Comparison of ENCODE assay signal across 8 cellular contexts in the genomic region with DNA sequence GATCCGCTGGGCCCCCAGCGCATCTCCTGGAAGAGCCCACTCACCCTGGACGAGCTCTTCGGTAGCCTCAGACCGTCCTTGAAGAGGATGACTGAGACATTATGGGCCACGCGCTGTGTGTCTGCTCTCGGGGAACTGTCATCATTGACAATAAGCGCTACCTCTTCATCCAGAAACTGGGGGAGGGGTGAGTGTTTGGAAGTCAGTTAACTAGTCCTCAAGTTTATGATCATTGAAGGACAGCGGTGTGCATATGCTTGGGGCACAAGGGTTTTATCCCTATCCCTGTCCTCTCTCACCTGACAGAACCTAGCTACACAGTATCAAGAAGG. TPM values are rescaled to one million over a fixed set of nuclear protein-coding genes. Genes with fewer than 3 reads are reported as not detected.
DNase-seq lines count a peak whose midpoint lies in the region; ATAC-seq and TF ChIP-seq lines count a peak whose summit lies in the region.

No MANE protein-coding gene starts in this region.

- peaks cover 61% of the 10 kb centered on the region for H3K4me1 Mint-ChIP-seq in activated T-cell treated with anti-CD3 and anti-CD28 coated beads, Interleukin-2, amount 50 U/mL, for 24 hours (ENCODE audit: low read depth)

- intact Hi-C loops in left lung (cut with DNase I): no loop called here

- H3K4me1 ChIP-seq in left lung (peaks cover 36 to 63% of the 10 kb centered on the region in 2 donors), thoracic aorta (ENCODE audit: control insufficient read depth in 1 of 2, low read depth in 2 of 2) (peaks cover 36 to 59% of the 10 kb centered on the region in 2 donors)

- no peak for TF ChIP-seq CTCF in left lung (IDR thresholded peaks at IDR 0.05)
- TF ChIP-seq CTCF in thoracic aorta (IDR thresholded peaks at IDR 0.05): no peak

- H3K4me3 ChIP-seq in left lung (peak overlapping the region; percentile 81 to 94), thoracic aorta (peak overlapping the region; percentile 80)

- H3K36me3 Mint-ChIP-seq in activated T-cell treated with anti-CD3 and anti-CD28 coated beads, Interleukin-2, amount 50 U/mL, for 24 hours (ENCODE audit: low read depth): peaks cover 54% of the 10 kb centered on the region

- H3K27ac Mint-ChIP-seq in activated T-cell treated with anti-CD3 and anti-CD28 coated beads, Interleukin-2, amount 50 U/mL, for 24 hours: peak overlapping the region; percentile 99

- no peaks in the 10 kb centered on the region for H3K9me3 Mint-ChIP-seq in activated T-cell treated with anti-CD3 and anti-CD28 coated beads, Interleukin-2, amount 50 U/mL, for 24 hours

- WGBS in adipose tissue, 3 donors: 14 to 18% (median 14%) methylated on average over 10 of the region's 10 CpGs

- H3K27me3 ChIP-seq in left lung (no peaks in the 10 kb centered on the region), thoracic aorta (replicated peaks; ENCODE audit: insufficient read depth) (no peaks in the 10 kb centered on the region)

- H3K27ac ChIP-seq in adipose tissue (ENCODE audit: low read depth, low read length) (peak overlapping the region; percentile 87), left lung (peak overlapping the region; percentile 94 to 97), thoracic aorta (peak overlapping the region; percentile 91 to 92)

- peak overlapping the region; percentile 98 for H3K4me3 Mint-ChIP-seq in activated T-cell treated with anti-CD3 and anti-CD28 coated beads, Interleukin-2, amount 50 U/mL, for 24 hours

- H3K36me3 ChIP-seq in left lung: peaks cover 0 to 32% of the 10 kb centered on the region in 2 donors
- peaks cover 5% of the 10 kb centered on the region for H3K36me3 ChIP-seq in thoracic aorta

- no peak for DNase-seq in activated T-cell treated with anti-CD3 and anti-CD28 coated beads, Interleukin-2, amount 50 U/mL, for 24 hours
- DNase-seq in activated T-cell treated with anti-CD3 and anti-CD28 coated beads, Interleukin-2, amount 50 U/mL, for 1 hour: no peak
- no peak for DNase-seq in left lung
- DNase-seq in thoracic aorta (ENCODE audit: low spot score): no peak
- DNase-seq in NCI-H446 (lab: John Stamatoyannopoulos, UW): no peak
- no peak for DNase-seq in COLO668 (lab: John Stamatoyannopoulos, UW; ENCODE audit: unreplicated experiment)

- H3K9me3 ChIP-seq in left lung (no peaks in the 10 kb centered on the region), thoracic aorta (no peaks in the 10 kb centered on the region)

- ATAC-seq in left lung (no peak), thoracic aorta (ENCODE audit: insufficient number of reproducible peaks, low FRiP score, low read depth) (no peak), GM21723 (IDR thresholded peaks at IDR 0.05; ENCODE audit: unreplicated experiment) (no peak)

- H3K27me3 Mint-ChIP-seq in activated T-cell treated with anti-CD3 and anti-CD28 coated beads, Interleukin-2, amount 50 U/mL, for 24 hours: no peaks in the 10 kb centered on the region

RNA-seq across cellular contexts. Expression of a gene that starts 0.6 kb away (rescaled TPM):
- 10 to 100 TPM; 33.8 to 36.6 (median 33.9) TPM for polyA plus RNA-seq in adipose tissue
- 10 to 100 TPM; 23.9 to 26.3 TPM for total RNA-seq in left lung
- 10 to 100 TPM; 10.7 to 11.7 TPM for total RNA-seq in thoracic aorta

RNA-seq across cellular contexts. Expression of a gene that starts 0.6 kb away (rescaled TPM):
- 10 to 100 TPM in 2 of 3 donors, 1 to 10 TPM in 1; 2.1 to 12.9 (median 11.8) TPM for polyA plus RNA-seq in adipose tissue
- total RNA-seq in left lung (10 to 100 TPM in 1 of 2 donors, 1 to 10 TPM in 1; 9.9 to 11.9 TPM), thoracic aorta (10 to 100 TPM in 1 of 2 donors, 1 to 10 TPM in 1; 9.1 to 13.7 TPM)

RNA-seq across cellular contexts. Expression of a gene that starts 7.2 kb away (rescaled TPM):
- not detected for polyA plus RNA-seq in adipose tissue
- total RNA-seq in left lung: 1 to 10 TPM in 1 of 2 donors, not detected in 1; 3.0 TPM
- total RNA-seq in thoracic aorta: not detected

RNA-seq across cellular contexts. Expression of a gene that starts 7.9 kb away (rescaled TPM):
- 10 to 100 TPM; 20.5 to 39.3 (median 30.0) TPM for polyA plus RNA-seq in adipose tissue
- 10 to 100 TPM; 65.0 to 84.0 TPM for total RNA-seq in left lung
- 10 to 100 TPM; 20.4 to 84.6 TPM for total RNA-seq in thoracic aorta

RNA-seq across cellular contexts. Expression of a gene that starts 16.3 kb away (rescaled TPM):
- 10 to 100 TPM; 15.7 to 23.0 (median 20.7) TPM for polyA plus RNA-seq in adipose tissue
- 10 to 100 TPM; 34.5 to 36.5 TPM for total RNA-seq in left lung
- 10 to 100 TPM; 69.7 to 72.6 TPM for total RNA-seq in thoracic aorta
